29 cellular contexts compared by ENCODE assay signal in genomic region chr21:33114276-33114675, GRCh38. TPM values are rescaled to one million over a fixed set of nuclear protein-coding genes. Genes with fewer than 3 reads are reported as not detected.
"Had no signal": no experiment of that assay in that cellular context is flagged by ENCODE, and none has a peak within 500 bp of the region (broad histone marks: within the 10 kb centered on the region; RNA-seq: fewer than 3 reads in every experiment).

No MANE protein-coding gene starts in this region.

- ATAC-seq: stimulated activated effector memory CD8-positive, alpha-beta T cell treated with anti-CD3 and anti-CD28 coated beads, Interleukin-12 subunit alpha, Interleukin-12 subunit beta, amount 100 ng/mL, for 72 hours; stimulated activated memory B cell treated with anti-CD40 and anti-IgM and Interleukin-4, amounts not matched to agents 10 μg/mL and 1 μg/mL and 100 μg/mL, for 72 hours; stimulated activated naive B cell treated with anti-CD40 and anti-IgM and Interleukin-4, amounts not matched to agents 10 μg/mL and 1 μg/mL and 100 μg/mL, for 72 hours; stimulated activated naive CD8-positive, alpha-beta T cell treated with anti-CD3 and anti-CD28 coated beads, Interleukin-15, amount 100 ng/mL, for 72 hours; stimulated activated naive CD8-positive, alpha-beta T cell treated with anti-CD3 and anti-CD28 coated beads, Interleukin-15, Interleukin-2, amounts not matched to agents 100 U/mL and 50 U/mL, for 24 hours; upper lobe of right lung had no signal

- DNase-seq: stimulated activated CD4-positive, alpha-beta T cell treated with anti-CD3 and anti-CD28 coated beads, Interleukin-2, amount 100 ng/mL, for 24 hours; stimulated activated CD4-positive, alpha-beta T cell treated with anti-CD3 and anti-CD28 coated beads, Interleukin-2, amount 100 ng/mL, for 48 hours; stimulated activated CD4-positive, alpha-beta T cell treated with anti-CD3 and anti-CD28 coated beads, Interleukin-4, amount 100 ng/mL, for 1 hour; stimulated activated CD4-positive, alpha-beta T cell treated with anti-CD3 and anti-CD28 coated beads, Interleukin-4, amount 100 ng/mL, for 24 hours; stimulated activated CD4-positive, alpha-beta T cell treated with anti-CD3 and anti-CD28 coated beads, Interleukin-4, amount 100 ng/mL, for 4 hours; stimulated activated CD8-positive, alpha-beta memory T cell treated with anti-CD3 and anti-CD28 coated beads, Interleukin-4, amount 100 ng/mL, for 48 hours; stimulated activated naive B cell treated with anti-CD40 and anti-IgM and Interleukin-4, amounts not matched to agents 10 μg/mL and 1 μg/mL and 100 μg/mL, for 72 hours; stimulated activated naive CD4-positive, alpha-beta T cell; stimulated activated naive CD4-positive, alpha-beta T cell treated with Interleukin-2 at 50 U/mL for 16 hours; stimulated activated naive CD8-positive, alpha-beta T cell treated with anti-CD3 and anti-CD28 coated beads, Interleukin-15, amount 100 ng/mL, for 72 hours; stimulated activated naive CD8-positive, alpha-beta T cell treated with anti-CD3 and anti-CD28 coated beads, Interleukin-15, Interleukin-2, amounts not matched to agents 100 U/mL and 50 U/mL, for 24 hours; stomach; testis; thyroid gland; tibial artery; transverse colon; trophoblast cell; upper lobe of left lung; upper lobe of right lung; uterus had no signal

- H3K27ac ChIP-seq: stomach, suprapubic skin, testis, thoracic aorta, thyroid gland, tibial artery, tibial nerve, transverse colon, upper lobe of left lung, upper lobe of right lung, uterus, vagina had no signal

- H3K4me3 ChIP-seq: stomach, suprapubic skin, testis, thoracic aorta, thyroid gland, tibial artery, tibial nerve, transverse colon, upper lobe of left lung, upper lobe of right lung, uterus, vagina had no signal

- H3K36me3 ChIP-seq: stomach, suprapubic skin, thoracic aorta, thyroid gland, tibial artery, tibial nerve, transverse colon, upper lobe of left lung, upper lobe of right lung, uterus, vagina had no signal

- H3K9me3 ChIP-seq: stomach, suprapubic skin, testis, thoracic aorta, thyroid gland, tibial artery, tibial nerve, transverse colon, upper lobe of left lung, upper lobe of right lung, uterus, vagina had no signal

- H3K4me1 ChIP-seq: upper lobe of right lung had no signal

- H3K27me3 ChIP-seq: testis, vagina had no signal

RNA-seq across cellular contexts. Expression of gene OLIG1, which starts 44.3 kb away (rescaled TPM):
- total RNA-seq: stomach, subcutaneous adipose tissue, thoracic aorta, thyroid gland, tibial nerve, transverse colon, ureter, urinary bladder, uterus, vagina had no signal
- polyA plus RNA-seq: stomach, urinary bladder had no signal
